In the genomic region with DNA sequence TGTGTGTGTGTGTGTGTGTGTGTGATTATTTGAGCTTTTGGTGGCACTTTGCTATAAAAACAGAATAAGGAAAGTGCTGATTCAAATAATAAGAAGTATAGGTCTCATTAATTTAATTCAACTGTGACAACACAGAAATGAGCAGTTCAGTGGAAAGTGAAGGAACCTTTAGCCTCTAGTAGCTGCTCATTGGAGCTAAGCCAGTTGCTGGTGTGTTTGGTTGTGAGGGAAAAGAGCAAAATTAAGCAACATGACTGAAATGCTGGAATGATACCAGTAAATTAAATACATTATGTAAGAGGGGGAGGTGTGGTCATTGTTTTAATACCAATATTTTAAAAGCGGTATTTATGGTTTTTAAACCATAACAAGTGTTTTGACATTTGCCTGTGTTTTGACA, we compare ENCODE assay signal across 23 cellular contexts.
"Had no signal": no experiment of that assay in that cellular context is flagged by ENCODE, and none has a peak within 500 bp of the region (broad histone marks: within the 10 kb centered on the region; RNA-seq: fewer than 3 reads in every experiment).

No MANE protein-coding gene starts in this region.

- H3K9ac ChIP-seq: KMS-11, SK-N-SH had no signal

- H3K27ac ChIP-seq: KMS-11, RWPE1 had no signal

- DNase-seq: Kasumi-1; MV-4-11; NCI-H1048; NCI-H1105; NCI-H1417; NCI-H1436 treated with DMSO at 0.1 percent for 48 hours; NCI-H1694; NCI-H187 treated with DMSO at 0.1 percent for 48 hours; NCI-H2029 treated with DMSO at 0.1 percent for 48 hours; NCI-H2171 treated with DMSO at 0.1 percent for 48 hours; NCI-H345; NCI-H446 treated with DMSO at 0.1 percent for 48 hours; NCI-H510A treated with DMSO at 0.1 percent for 48 hours; NCI-H526 treated with DMSO at 0.1 percent for 48 hours; NCI-H748 treated with DMSO at 0.1 percent for 48 hours; NK-92 treated with Interleukin-12 subunit alpha and Interleukin-12 subunit beta, amount 100 ng/mL, for 24 hours; PC-3; SHP77; SK-N-SH had no signal

- H3K4me3 ChIP-seq: K562 had no signal

- H3K9me3 ChIP-seq: SK-N-SH had no signal

- ATAC-seq: K562, Panc1, PC-3 had no signal
